ENCODE assay signal across 1 cellular context in genomic region chr20:62487564-62488086, GRCh38.
TF ChIP-seq lines count a peak whose summit lies in the region.

No MANE protein-coding gene starts in this region.

TF ChIP-seq in HEK293, 187 proteins besides CTCF, POLR2A, EP300 and RAD21 (continued from another document):
- TF ChIP-seq PRDM10 (tag by site-specific recombination; IDR thresholded peaks at IDR 0.05), result peak; percentile 41; the same call in 1 of the 2 replicates
TF ChIP-seq in HEK293: peak in this region for 1.
